Comparison of ENCODE assay signal across 12 cellular contexts in the genomic region with DNA sequence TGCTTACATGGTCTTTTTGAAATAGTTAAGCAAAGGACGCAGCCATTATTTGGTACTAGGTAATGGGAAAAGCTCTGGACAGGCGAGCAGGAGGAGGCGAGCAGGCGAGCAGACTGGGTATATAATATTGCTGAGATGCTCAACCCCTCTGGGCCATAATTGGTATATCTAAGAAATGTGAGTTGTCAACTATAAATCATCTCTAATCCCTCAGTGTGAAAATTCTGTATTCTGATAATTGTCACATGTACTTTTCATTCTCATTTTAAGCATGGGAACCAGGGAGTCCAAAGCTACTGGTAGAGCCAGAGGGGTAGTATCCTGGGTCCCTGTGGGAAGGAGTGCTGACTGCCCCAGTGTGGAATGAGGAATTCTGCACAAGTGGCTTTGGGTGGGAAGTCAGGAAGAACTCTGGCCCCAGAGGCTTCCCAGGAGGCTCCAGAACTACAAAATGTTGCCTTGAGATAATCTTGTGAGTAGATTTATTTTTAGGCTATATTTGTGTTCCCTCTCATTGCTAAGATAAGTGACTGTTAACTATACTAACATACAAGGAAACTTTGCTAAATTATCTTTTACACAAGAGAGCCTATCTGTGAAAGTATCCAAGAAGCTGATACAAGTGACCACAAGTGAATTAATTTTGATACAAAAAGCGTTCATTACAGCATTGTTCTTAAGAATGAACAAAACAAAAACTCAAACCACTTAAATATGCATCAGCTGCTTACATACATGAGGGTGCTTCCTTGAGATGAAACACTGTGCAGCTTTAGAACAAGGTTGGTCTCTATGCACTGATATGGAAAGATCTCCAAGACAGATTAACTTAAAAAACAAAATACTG.
A peak's percentile ranks its signal among the peaks of the same experiment; 100 is the strongest.
DNase-seq lines count a peak whose midpoint lies in the region; ATAC-seq and TF ChIP-seq lines count a peak whose summit lies in the region.
"Had no signal": no experiment of that assay in that cellular context is flagged by ENCODE, and none has a peak within 500 bp of the region (broad histone marks: within the 10 kb centered on the region; RNA-seq: fewer than 3 reads in every experiment).

No MANE protein-coding gene starts in this region.

- H3K4me1 ChIP-seq in hepatocyte (ENCODE audit: insufficient read depth) = peaks cover 31% of the 10 kb centered on the region

- TF ChIP-seq CTCF in hepatocyte (IDR thresholded peaks at IDR 0.05; ENCODE audit: poor library complexity) = no peak

- POLR2A ChIA-PET in activated CD8-positive, alpha-beta T cell treated with anti-CD3 and anti-CD28 coated beads, Interleukin-2, amount 10 ng/mL, durations not matched to agents 7 days and 5 days (lab: Charles Lee) = interaction anchor here (0.7 to 1.4 kb wide), 4 partner anchors 10 to 56 kb away, joined by 3 to 6 read pairs (median 4); no protein-coding TSS in a partner anchor

- no peaks in the 10 kb centered on the region for H3K9me3 Mint-ChIP-seq in activated CD8-positive, alpha-beta T cell treated with anti-CD3 and anti-CD28 coated beads, Interleukin-2, amount 10 ng/mL, durations not matched to agents 7 days and 5 days (ENCODE audit: insufficient read depth)

- intact Hi-C loops in Right ventricle myocardium superior (cut with DNase I) = no loop called here
- intact Hi-C loops in cardiac septum (cut with DNase I) = loop anchor here (5.0 kb wide), 1 partner anchor 37 kb away; no protein-coding TSS in a partner anchor

- H3K27me3 Mint-ChIP-seq in activated CD8-positive, alpha-beta T cell treated with anti-CD3 and anti-CD28 coated beads, Interleukin-2, amount 10 ng/mL, durations not matched to agents 7 days and 5 days (ENCODE audit: low read depth) = no peaks in the 10 kb centered on the region
- H3K27me3 Mint-ChIP-seq: progenitor cell of endocrine pancreas had no signal

- H3K9me3 ChIP-seq in hepatocyte (ENCODE audit: low read depth) = no peaks in the 10 kb centered on the region
- H3K9me3 ChIP-seq: testis had no signal

- H3K27ac ChIP-seq in hepatocyte = peak overlapping the region; percentile 28
- H3K27ac ChIP-seq: testis had no signal

- peaks cover 75% of the 10 kb centered on the region for H3K36me3 Mint-ChIP-seq in activated CD8-positive, alpha-beta T cell treated with anti-CD3 and anti-CD28 coated beads, Interleukin-2, amount 10 ng/mL, durations not matched to agents 7 days and 5 days (ENCODE audit: low read depth)

- H4K20me1 ChIP-seq in hepatocyte (ENCODE audit: insufficient read depth, poor library complexity, severe bottlenecking) = no peaks in the 10 kb centered on the region

- H3K4me3 ChIP-seq in hepatocyte = no peak overlapping the region
- H3K4me3 ChIP-seq: testis had no signal

- H3K79me2 ChIP-seq in hepatocyte = peaks cover 37% of the 10 kb centered on the region

- 91% methylated on average over 5 of the region's 5 CpGs for WGBS in hepatocyte (ENCODE audit: low lambda C conversion rate, missing lambda C conversion rate)

- no peak overlapping the region for H2AFZ ChIP-seq in hepatocyte

- H3K4me1 Mint-ChIP-seq in activated CD8-positive, alpha-beta T cell treated with anti-CD3 and anti-CD28 coated beads, Interleukin-2, amount 10 ng/mL, durations not matched to agents 7 days and 5 days (ENCODE audit: low read depth) = peaks cover 100% of the 10 kb centered on the region

- H3K36me3 ChIP-seq in hepatocyte (replicated peaks; ENCODE audit: insufficient read depth, low read depth) = no peaks in the 10 kb centered on the region

- DNase-seq in Right ventricle myocardium superior = no peak
- DNase-seq in cardiac septum (ENCODE audit: low spot score) = no peak
- DNase-seq in activated CD8-positive, alpha-beta T cell treated with anti-CD3 and anti-CD28 coated beads, Interleukin-2, amount 10 ng/mL, durations not matched to agents 7 days and 5 days = no peak
- no peak for DNase-seq in hepatocyte (ENCODE audit: low spot score)
- DNase-seq in NCI-H446 treated with DMSO at 0.1 percent for 48 hours (lab: John Stamatoyannopoulos, UW) = no peak
- no peak for DNase-seq in dermis blood vessel endothelial cell
- DNase-seq: testis had no signal

- peak overlapping the region; percentile 60 for H3K27ac Mint-ChIP-seq in activated CD8-positive, alpha-beta T cell treated with anti-CD3 and anti-CD28 coated beads, Interleukin-2, amount 10 ng/mL, durations not matched to agents 7 days and 5 days
- H3K27ac Mint-ChIP-seq: progenitor cell of endocrine pancreas had no signal

- peak; percentile 42 for ATAC-seq in Right ventricle myocardium superior (ENCODE audit: poor library complexity)
- ATAC-seq in activated CD8-positive, alpha-beta T cell treated with anti-CD3 and anti-CD28 coated beads, Interleukin-2, amount 10 ng/mL, durations not matched to agents 7 days and 5 days = peak; percentile 24
- no peak for ATAC-seq in GM21576 (IDR thresholded peaks at IDR 0.05; ENCODE audit: unreplicated experiment)
- no peak for ATAC-seq in HG02870 (IDR thresholded peaks at IDR 0.05; ENCODE audit: unreplicated experiment)
- ATAC-seq: HCT116 had no signal

- CTCF ChIA-PET in activated CD8-positive, alpha-beta T cell treated with anti-CD3 and anti-CD28 coated beads, Interleukin-2, amount 10 ng/mL, durations not matched to agents 7 days and 5 days (lab: Charles Lee) = interaction anchor here (0.8 to 2.3 kb wide), 7 partner anchors 13 to 150 kb away, joined by 3 to 12 read pairs (median 3); no protein-coding TSS in a partner anchor

- peak overlapping the region; percentile 21 for H3K4me2 ChIP-seq in hepatocyte

- H3K4me3 Mint-ChIP-seq in activated CD8-positive, alpha-beta T cell treated with anti-CD3 and anti-CD28 coated beads, Interleukin-2, amount 10 ng/mL, durations not matched to agents 7 days and 5 days = no peak overlapping the region
- H3K4me3 Mint-ChIP-seq: CD14-positive monocyte had no signal

- H3K9me2 ChIP-seq in hepatocyte (replicated peaks; ENCODE audit: insufficient read depth) = no peaks in the 10 kb centered on the region

- H3K27me3 ChIP-seq in hepatocyte = no peaks in the 10 kb centered on the region
- H3K27me3 ChIP-seq: testis had no signal

Comparison
In these comparisons a context has a peak if more than half of its experiments do, and no peak if none do; other contexts are left out.
1. ATAC-seq: peak in Right ventricle myocardium superior (single experiment) and activated CD8-positive, alpha-beta T cell treated with anti-CD3 and anti-CD28 coated beads, Interleukin-2, amount 10 ng/mL, durations not matched to agents 7 days and 5 days (single experiment); none in GM21576 (single experiment) and HG02870 (single experiment).